In genomic region chr5:51392689-51393199, GRCh38 we compare ENCODE assay signal across 21 cellular contexts. TPM values are rescaled to one million over a fixed set of nuclear protein-coding genes. Genes with fewer than 3 reads are reported as not detected.
"Had no signal": no experiment of that assay in that cellular context is flagged by ENCODE, and none has a peak within 500 bp of the region (broad histone marks: within the 10 kb centered on the region; RNA-seq: fewer than 3 reads in every experiment).

No MANE protein-coding gene starts in this region.

- DNase-seq: activated B cell treated with CpG ODN at 0.5 μM for 24 hours; activated CD4-positive, alpha-beta memory T cell treated with anti-CD3 and anti-CD28 coated beads, Interleukin-2, amount 10 ng/mL, durations not matched to agents 7 days and 5 days; activated CD4-positive, alpha-beta T cell treated with anti-CD3 and anti-CD28 coated beads for 48 hours; activated naive CD4-positive, alpha-beta T cell treated with anti-CD3 and anti-CD28 coated beads for 36 hours; activated T-cell treated with anti-CD3 and anti-CD28 coated beads, Interleukin-2, amount 50 U/mL, for 24 hours; colonic mucosa; erythroblast; foreskin melanocyte; immature natural killer cell; kidney glomerular epithelial cell; left ventricle myocardium inferior; mammary epithelial cell; mucosa of descending colon; naive B cell; ovary; sigmoid colon; spleen; stimulated activated CD4-positive, alpha-beta T cell treated with anti-CD3 and anti-CD28 coated beads, Interleukin-4, amount 100 ng/mL, for 4 hours; stimulated activated naive B cell treated with anti-CD40 and anti-IgM and Interleukin-4, amounts not matched to agents 10 μg/mL and 1 μg/mL and 100 μg/mL, for 72 hours had no signal

- H3K27ac ChIP-seq: colonic mucosa, left ventricle myocardium inferior, ovary, sigmoid colon, spleen, thoracic aorta had no signal

- H3K4me3 ChIP-seq: colonic mucosa, left ventricle myocardium inferior, mucosa of descending colon, ovary, sigmoid colon, spleen, thoracic aorta had no signal

- H3K9me3 ChIP-seq: colonic mucosa, left ventricle myocardium inferior, mucosa of descending colon, ovary, sigmoid colon, thoracic aorta had no signal

- H3K36me3 ChIP-seq: colonic mucosa, left ventricle myocardium inferior, ovary, sigmoid colon, spleen, thoracic aorta had no signal

- H3K27me3 ChIP-seq: ovary had no signal

- H3K4me1 ChIP-seq: colonic mucosa had no signal

RNA-seq across cellular contexts. Expression of gene ISL1, which starts 9.5 kb away (rescaled TPM):
- total RNA-seq: activated B cell treated with CpG ODN at 0.5 μM for 24 hours; activated CD4-positive, alpha-beta memory T cell treated with anti-CD3 and anti-CD28 coated beads, Interleukin-2, amount 10 ng/mL, durations not matched to agents 7 days and 5 days; activated naive CD4-positive, alpha-beta T cell treated with anti-CD3 and anti-CD28 coated beads for 36 hours; activated T-helper 2 cell treated with anti-CD3 and anti-CD28 coated beads, Interferon-gamma antibody, Interleukin-2, Interleukin-4, amounts not matched to agents 10 μg/mL and 5 μg/mL and 100 μg/mL, durations not matched to agents 14 hours and 24 hours and 36 hours; left ventricle myocardium inferior; ovary; thoracic aorta had no signal
- polyA plus RNA-seq: immature natural killer cell, mammary epithelial cell, ovary had no signal
